In genomic region chr1:178552856-178553255, GRCh38 we compare ENCODE assay signal across 29 cellular contexts. TPM values are rescaled to one million over a fixed set of nuclear protein-coding genes. Genes with fewer than 3 reads are reported as not detected.
"Had no signal": no experiment of that assay in that cellular context is flagged by ENCODE, and none has a peak within 500 bp of the region (broad histone marks: within the 10 kb centered on the region; RNA-seq: fewer than 3 reads in every experiment).

No MANE protein-coding gene starts in this region.

- H3K27me3 Mint-ChIP-seq: naive B cell; stimulated activated naive B cell treated with anti-CD40 and anti-IgM and Interleukin-4, amounts not matched to agents 10 μg/mL and 1 μg/mL and 100 μg/mL, for 72 hours; stimulated activated naive CD8-positive, alpha-beta T cell treated with anti-CD3 and anti-CD28 coated beads, Interleukin-15, amount 100 ng/mL, for 72 hours had no signal

- H3K4me3 ChIP-seq: colonic mucosa, left lung, lower lobe of right lung, sigmoid colon, skin epidermis, testis, tibial nerve had no signal

- ATAC-seq: left lung; lower lobe of right lung; stimulated activated naive B cell treated with anti-CD40 and anti-IgM and Interleukin-4, amounts not matched to agents 10 μg/mL and 1 μg/mL and 100 μg/mL, for 72 hours; stimulated activated naive CD8-positive, alpha-beta T cell treated with anti-CD3 and anti-CD28 coated beads, Interleukin-15, amount 100 ng/mL, for 72 hours had no signal

- DNase-seq: colonic mucosa; effector CD4-positive, alpha-beta T cell; endodermal cell; erythroblast; foreskin melanocyte; hypothalamus; kidney glomerular epithelial cell; left lung; lower lobe of right lung; mesenchymal stem cell; naive B cell; posterior cingulate gyrus; sigmoid colon; stimulated activated CD4-positive, alpha-beta T cell treated with anti-CD3 and anti-CD28 coated beads, Interleukin-2, amount 100 ng/mL, for 24 hours; stimulated activated CD4-positive, alpha-beta T cell treated with anti-CD3 and anti-CD28 coated beads, Interleukin-4, amount 100 ng/mL, for 4 hours; stimulated activated naive B cell treated with anti-CD40 and anti-IgM and Interleukin-4, amounts not matched to agents 10 μg/mL and 1 μg/mL and 100 μg/mL, for 72 hours; stimulated activated naive CD8-positive, alpha-beta T cell treated with anti-CD3 and anti-CD28 coated beads, Interleukin-15, amount 100 ng/mL, for 72 hours; testis had no signal

- H3K4me3 Mint-ChIP-seq: endodermal cell; nephron; stimulated activated naive B cell treated with anti-CD40 and anti-IgM and Interleukin-4, amounts not matched to agents 10 μg/mL and 1 μg/mL and 100 μg/mL, for 72 hours; stimulated activated naive CD8-positive, alpha-beta T cell treated with anti-CD3 and anti-CD28 coated beads, Interleukin-15, amount 100 ng/mL, for 72 hours had no signal

- H3K9me3 ChIP-seq: colonic mucosa, neutrophil, sigmoid colon, testis had no signal

- H3K27me3 ChIP-seq: colonic mucosa, left lung, neutrophil, sigmoid colon, testis, tibial nerve had no signal

- H3K27ac Mint-ChIP-seq: endodermal cell; nephron; stimulated activated naive B cell treated with anti-CD40 and anti-IgM and Interleukin-4, amounts not matched to agents 10 μg/mL and 1 μg/mL and 100 μg/mL, for 72 hours; stimulated activated naive CD8-positive, alpha-beta T cell treated with anti-CD3 and anti-CD28 coated beads, Interleukin-15, amount 100 ng/mL, for 72 hours had no signal

- H3K36me3 ChIP-seq: colonic mucosa, left lung, lower lobe of right lung, neutrophil had no signal

- H3K4me1 Mint-ChIP-seq: endodermal cell; nephron; stimulated activated naive CD8-positive, alpha-beta T cell treated with anti-CD3 and anti-CD28 coated beads, Interleukin-15, amount 100 ng/mL, for 72 hours had no signal

RNA-seq across cellular contexts. Expression of gene TEX35, which starts 39.9 kb away (rescaled TPM):
- total RNA-seq: cerebellum, colonic mucosa, dermis microvascular lymphatic vessel endothelial cell, endodermal cell, endothelial cell of umbilical vein, left lung, lower lobe of right lung, osteoblast, pulmonary artery endothelial cell, sigmoid colon, subcutaneous adipose tissue, ureter had no signal
- polyA plus RNA-seq: endothelial cell of umbilical vein, sigmoid colon had no signal

RNA-seq across cellular contexts. Expression of gene CLEC20A, which starts 56.1 kb away (rescaled TPM):
- total RNA-seq: cerebellum, colonic mucosa, dermis microvascular lymphatic vessel endothelial cell, endothelial cell of umbilical vein, left lung, lower lobe of right lung, pulmonary artery endothelial cell, sigmoid colon, subcutaneous adipose tissue, ureter had no signal
- polyA plus RNA-seq: endothelial cell of umbilical vein had no signal
